In the genomic region with DNA sequence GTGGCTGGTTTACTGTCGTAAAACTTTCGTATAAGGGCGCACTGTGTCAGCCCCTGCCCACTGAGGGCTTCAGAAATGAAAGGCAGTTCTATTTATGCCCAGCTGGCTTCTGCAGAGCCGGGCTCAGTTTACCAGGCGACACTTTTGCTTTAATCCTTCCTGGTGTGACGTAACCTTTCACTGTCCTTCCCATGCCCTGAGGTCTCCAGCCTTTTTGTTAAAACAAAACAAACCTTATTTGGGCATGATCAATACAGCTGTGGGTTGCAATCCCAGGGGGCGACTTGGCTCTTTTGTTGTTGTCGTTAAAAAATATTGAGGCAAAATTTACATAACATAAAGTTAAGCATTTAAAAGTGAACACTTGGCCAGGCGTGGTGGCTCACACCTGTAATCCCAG, we compare ENCODE assay signal across 1 cellular context.
TF ChIP-seq lines count a peak whose summit lies in the region.

No MANE protein-coding gene starts in this region.

TF ChIP-seq in HepG2, 621 proteins besides CTCF, POLR2A, EP300 and RAD21 (continued from another document):
- TF ChIP-seq, protein P1, sequence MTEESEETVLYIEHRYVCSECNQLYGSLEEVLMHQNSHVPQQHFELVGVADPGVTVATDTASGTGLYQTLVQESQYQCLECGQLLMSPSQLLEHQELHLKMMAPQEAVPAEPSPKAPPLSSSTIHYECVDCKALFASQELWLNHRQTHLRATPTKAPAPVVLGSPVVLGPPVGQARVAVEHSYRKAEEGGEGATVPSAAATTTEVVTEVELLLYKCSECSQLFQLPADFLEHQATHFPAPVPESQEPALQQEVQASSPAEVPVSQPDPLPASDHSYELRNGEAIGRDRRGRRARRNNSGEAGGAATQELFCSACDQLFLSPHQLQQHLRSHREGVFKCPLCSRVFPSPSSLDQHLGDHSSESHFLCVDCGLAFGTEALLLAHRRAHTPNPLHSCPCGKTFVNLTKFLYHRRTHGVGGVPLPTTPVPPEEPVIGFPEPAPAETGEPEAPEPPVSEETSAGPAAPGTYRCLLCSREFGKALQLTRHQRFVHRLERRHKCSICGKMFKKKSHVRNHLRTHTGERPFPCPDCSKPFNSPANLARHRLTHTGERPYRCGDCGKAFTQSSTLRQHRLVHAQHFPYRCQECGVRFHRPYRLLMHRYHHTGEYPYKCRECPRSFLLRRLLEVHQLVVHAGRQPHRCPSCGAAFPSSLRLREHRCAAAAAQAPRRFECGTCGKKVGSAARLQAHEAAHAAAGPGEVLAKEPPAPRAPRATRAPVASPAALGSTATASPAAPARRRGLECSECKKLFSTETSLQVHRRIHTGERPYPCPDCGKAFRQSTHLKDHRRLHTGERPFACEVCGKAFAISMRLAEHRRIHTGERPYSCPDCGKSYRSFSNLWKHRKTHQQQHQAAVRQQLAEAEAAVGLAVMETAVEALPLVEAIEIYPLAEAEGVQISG (CRISPR knock-in tag; IDR thresholded peaks at IDR 0.05): 0 out of 2 replicates have a peak, but pooled peaks have one; percentile 11
- TF ChIP-seq, protein P2, sequence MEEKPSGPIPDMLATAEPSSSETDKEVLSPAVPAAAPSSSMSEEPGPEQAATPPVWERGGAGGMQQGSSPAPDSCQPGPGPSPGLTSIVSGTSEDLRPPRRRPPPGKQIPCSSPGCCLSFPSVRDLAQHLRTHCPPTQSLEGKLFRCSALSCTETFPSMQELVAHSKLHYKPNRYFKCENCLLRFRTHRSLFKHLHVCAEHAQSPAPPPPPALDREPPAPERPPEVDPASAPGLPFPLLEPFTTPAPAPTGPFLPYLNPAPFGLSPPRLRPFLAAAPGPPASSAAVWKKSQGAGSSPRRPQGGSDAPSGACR (CRISPR knock-in tag; IDR thresholded peaks at IDR 0.05): no peak
- no peak for TF ChIP-seq ZMYM2 (CRISPR knock-in tag; IDR thresholded peaks at IDR 0.05)
- peak; percentile 82 for TF ChIP-seq SALL1 (CRISPR knock-in tag; IDR thresholded peaks at IDR 0.05)
- TF ChIP-seq, protein P3, sequence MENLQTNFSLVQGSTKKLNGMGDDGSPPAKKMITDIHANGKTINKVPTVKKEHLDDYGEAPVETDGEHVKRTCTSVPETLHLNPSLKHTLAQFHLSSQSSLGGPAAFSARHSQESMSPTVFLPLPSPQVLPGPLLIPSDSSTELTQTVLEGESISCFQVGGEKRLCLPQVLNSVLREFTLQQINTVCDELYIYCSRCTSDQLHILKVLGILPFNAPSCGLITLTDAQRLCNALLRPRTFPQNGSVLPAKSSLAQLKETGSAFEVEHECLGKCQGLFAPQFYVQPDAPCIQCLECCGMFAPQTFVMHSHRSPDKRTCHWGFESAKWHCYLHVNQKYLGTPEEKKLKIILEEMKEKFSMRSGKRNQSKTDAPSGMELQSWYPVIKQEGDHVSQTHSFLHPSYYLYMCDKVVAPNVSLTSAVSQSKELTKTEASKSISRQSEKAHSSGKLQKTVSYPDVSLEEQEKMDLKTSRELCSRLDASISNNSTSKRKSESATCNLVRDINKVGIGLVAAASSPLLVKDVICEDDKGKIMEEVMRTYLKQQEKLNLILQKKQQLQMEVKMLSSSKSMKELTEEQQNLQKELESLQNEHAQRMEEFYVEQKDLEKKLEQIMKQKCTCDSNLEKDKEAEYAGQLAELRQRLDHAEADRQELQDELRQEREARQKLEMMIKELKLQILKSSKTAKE (CRISPR knock-in tag; IDR thresholded peaks at IDR 0.05; ENCODE audit: borderline replicate concordance): peak; percentile 57; the same call in 1 of the 2 replicates
- TF ChIP-seq, protein P4, sequence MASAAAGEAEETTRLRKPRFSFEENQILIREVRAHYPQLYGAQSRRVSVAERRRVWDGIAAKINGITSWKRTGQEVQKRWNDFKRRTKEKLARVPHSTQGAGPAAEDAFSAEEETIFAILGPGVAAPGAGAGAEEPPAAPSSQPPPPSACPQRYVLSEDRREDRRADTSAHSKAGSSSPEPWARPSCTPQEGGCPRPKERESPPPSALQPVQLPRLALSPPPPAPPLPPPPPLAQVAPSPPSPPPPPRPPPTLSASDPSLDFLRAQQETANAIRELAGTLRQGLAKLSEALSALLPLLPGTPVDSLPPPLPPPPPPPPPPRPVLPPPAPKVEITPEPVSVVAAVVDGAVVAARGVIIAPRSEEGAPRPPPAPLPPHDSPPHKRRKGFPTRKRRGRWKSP (CRISPR knock-in tag; IDR thresholded peaks at IDR 0.05): no peak
- 0 out of 2 replicates have a peak, but pooled peaks have one; percentile 14 for TF ChIP-seq SIX1 (CRISPR knock-in tag; IDR thresholded peaks at IDR 0.05; ENCODE audit: borderline replicate concordance)
- TF ChIP-seq, protein P5, sequence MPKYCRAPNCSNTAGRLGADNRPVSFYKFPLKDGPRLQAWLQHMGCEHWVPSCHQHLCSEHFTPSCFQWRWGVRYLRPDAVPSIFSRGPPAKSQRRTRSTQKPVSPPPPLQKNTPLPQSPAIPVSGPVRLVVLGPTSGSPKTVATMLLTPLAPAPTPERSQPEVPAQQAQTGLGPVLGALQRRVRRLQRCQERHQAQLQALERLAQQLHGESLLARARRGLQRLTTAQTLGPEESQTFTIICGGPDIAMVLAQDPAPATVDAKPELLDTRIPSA (CRISPR knock-in tag; IDR thresholded peaks at IDR 0.05; ENCODE audit: borderline replicate concordance): no peak
- peak; percentile 22; the same call in 1 of the 2 replicates for TF ChIP-seq GABPB1 (CRISPR knock-in tag; IDR thresholded peaks at IDR 0.05)
- TF ChIP-seq, protein P6, sequence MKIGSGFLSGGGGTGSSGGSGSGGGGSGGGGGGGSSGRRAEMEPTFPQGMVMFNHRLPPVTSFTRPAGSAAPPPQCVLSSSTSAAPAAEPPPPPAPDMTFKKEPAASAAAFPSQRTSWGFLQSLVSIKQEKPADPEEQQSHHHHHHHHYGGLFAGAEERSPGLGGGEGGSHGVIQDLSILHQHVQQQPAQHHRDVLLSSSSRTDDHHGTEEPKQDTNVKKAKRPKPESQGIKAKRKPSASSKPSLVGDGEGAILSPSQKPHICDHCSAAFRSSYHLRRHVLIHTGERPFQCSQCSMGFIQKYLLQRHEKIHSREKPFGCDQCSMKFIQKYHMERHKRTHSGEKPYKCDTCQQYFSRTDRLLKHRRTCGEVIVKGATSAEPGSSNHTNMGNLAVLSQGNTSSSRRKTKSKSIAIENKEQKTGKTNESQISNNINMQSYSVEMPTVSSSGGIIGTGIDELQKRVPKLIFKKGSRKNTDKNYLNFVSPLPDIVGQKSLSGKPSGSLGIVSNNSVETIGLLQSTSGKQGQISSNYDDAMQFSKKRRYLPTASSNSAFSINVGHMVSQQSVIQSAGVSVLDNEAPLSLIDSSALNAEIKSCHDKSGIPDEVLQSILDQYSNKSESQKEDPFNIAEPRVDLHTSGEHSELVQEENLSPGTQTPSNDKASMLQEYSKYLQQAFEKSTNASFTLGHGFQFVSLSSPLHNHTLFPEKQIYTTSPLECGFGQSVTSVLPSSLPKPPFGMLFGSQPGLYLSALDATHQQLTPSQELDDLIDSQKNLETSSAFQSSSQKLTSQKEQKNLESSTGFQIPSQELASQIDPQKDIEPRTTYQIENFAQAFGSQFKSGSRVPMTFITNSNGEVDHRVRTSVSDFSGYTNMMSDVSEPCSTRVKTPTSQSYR (CRISPR knock-in tag; IDR thresholded peaks at IDR 0.05; ENCODE audit: borderline replicate concordance): 0 out of 2 replicates have a peak, but pooled peaks have one; percentile 7
- TF ChIP-seq THAP11 (CRISPR knock-in tag; IDR thresholded peaks at IDR 0.05): 0 out of 2 replicates have a peak, but pooled peaks have one; percentile 24
- TF ChIP-seq GATAD1 (CRISPR knock-in tag; IDR thresholded peaks at IDR 0.05): no peak
